1 cellular context compared by ENCODE assay signal in genomic region chr5:176609724-176610429, GRCh38.
A peak's percentile ranks its signal among the peaks of the same experiment; 100 is the strongest.
TF ChIP-seq lines count a peak whose summit lies in the region.

Gene GPRIN1, minus strand, starts transcription at chr5:176610156. Its CDS starts 10,322 bp downstream, at chr5:176599834.

TF ChIP-seq in HEK293, 187 proteins besides CTCF, POLR2A, EP300 and RAD21 (continued from another document):
- TF ChIP-seq, protein P1, sequence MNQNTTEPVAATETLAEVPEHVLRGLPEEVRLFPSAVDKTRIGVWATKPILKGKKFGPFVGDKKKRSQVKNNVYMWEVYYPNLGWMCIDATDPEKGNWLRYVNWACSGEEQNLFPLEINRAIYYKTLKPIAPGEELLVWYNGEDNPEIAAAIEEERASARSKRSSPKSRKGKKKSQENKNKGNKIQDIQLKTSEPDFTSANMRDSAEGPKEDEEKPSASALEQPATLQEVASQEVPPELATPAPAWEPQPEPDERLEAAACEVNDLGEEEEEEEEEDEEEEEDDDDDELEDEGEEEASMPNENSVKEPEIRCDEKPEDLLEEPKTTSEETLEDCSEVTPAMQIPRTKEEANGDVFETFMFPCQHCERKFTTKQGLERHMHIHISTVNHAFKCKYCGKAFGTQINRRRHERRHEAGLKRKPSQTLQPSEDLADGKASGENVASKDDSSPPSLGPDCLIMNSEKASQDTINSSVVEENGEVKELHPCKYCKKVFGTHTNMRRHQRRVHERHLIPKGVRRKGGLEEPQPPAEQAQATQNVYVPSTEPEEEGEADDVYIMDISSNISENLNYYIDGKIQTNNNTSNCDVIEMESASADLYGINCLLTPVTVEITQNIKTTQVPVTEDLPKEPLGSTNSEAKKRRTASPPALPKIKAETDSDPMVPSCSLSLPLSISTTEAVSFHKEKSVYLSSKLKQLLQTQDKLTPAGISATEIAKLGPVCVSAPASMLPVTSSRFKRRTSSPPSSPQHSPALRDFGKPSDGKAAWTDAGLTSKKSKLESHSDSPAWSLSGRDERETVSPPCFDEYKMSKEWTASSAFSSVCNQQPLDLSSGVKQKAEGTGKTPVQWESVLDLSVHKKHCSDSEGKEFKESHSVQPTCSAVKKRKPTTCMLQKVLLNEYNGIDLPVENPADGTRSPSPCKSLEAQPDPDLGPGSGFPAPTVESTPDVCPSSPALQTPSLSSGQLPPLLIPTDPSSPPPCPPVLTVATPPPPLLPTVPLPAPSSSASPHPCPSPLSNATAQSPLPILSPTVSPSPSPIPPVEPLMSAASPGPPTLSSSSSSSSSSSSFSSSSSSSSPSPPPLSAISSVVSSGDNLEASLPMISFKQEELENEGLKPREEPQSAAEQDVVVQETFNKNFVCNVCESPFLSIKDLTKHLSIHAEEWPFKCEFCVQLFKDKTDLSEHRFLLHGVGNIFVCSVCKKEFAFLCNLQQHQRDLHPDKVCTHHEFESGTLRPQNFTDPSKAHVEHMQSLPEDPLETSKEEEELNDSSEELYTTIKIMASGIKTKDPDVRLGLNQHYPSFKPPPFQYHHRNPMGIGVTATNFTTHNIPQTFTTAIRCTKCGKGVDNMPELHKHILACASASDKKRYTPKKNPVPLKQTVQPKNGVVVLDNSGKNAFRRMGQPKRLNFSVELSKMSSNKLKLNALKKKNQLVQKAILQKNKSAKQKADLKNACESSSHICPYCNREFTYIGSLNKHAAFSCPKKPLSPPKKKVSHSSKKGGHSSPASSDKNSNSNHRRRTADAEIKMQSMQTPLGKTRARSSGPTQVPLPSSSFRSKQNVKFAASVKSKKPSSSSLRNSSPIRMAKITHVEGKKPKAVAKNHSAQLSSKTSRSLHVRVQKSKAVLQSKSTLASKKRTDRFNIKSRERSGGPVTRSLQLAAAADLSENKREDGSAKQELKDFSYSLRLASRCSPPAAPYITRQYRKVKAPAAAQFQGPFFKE (tag by site-specific recombination; IDR thresholded peaks at IDR 0.05; ENCODE audit: borderline replicate concordance) = no peak
- TF ChIP-seq ZNF837 (tag by site-specific recombination; IDR thresholded peaks at IDR 0.05) = no peak
- TF ChIP-seq, protein P2, sequence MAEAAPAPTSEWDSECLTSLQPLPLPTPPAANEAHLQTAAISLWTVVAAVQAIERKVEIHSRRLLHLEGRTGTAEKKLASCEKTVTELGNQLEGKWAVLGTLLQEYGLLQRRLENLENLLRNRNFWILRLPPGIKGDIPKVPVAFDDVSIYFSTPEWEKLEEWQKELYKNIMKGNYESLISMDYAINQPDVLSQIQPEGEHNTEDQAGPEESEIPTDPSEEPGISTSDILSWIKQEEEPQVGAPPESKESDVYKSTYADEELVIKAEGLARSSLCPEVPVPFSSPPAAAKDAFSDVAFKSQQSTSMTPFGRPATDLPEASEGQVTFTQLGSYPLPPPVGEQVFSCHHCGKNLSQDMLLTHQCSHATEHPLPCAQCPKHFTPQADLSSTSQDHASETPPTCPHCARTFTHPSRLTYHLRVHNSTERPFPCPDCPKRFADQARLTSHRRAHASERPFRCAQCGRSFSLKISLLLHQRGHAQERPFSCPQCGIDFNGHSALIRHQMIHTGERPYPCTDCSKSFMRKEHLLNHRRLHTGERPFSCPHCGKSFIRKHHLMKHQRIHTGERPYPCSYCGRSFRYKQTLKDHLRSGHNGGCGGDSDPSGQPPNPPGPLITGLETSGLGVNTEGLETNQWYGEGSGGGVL (tag by site-specific recombination; IDR thresholded peaks at IDR 0.05) = peak; percentile 67
- TF ChIP-seq, protein P3, sequence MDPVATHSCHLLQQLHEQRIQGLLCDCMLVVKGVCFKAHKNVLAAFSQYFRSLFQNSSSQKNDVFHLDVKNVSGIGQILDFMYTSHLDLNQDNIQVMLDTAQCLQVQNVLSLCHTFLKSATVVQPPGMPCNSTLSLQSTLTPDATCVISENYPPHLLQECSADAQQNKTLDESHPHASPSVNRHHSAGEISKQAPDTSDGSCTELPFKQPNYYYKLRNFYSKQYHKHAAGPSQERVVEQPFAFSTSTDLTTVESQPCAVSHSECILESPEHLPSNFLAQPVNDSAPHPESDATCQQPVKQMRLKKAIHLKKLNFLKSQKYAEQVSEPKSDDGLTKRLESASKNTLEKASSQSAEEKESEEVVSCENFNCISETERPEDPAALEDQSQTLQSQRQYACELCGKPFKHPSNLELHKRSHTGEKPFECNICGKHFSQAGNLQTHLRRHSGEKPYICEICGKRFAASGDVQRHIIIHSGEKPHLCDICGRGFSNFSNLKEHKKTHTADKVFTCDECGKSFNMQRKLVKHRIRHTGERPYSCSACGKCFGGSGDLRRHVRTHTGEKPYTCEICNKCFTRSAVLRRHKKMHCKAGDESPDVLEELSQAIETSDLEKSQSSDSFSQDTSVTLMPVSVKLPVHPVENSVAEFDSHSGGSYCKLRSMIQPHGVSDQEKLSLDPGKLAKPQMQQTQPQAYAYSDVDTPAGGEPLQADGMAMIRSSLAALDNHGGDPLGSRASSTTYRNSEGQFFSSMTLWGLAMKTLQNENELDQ (tag by site-specific recombination; IDR thresholded peaks at IDR 0.05; ENCODE audit: low read depth) = no peak
